In genomic region chr9:98231770-98232478, GRCh38 we compare ENCODE assay signal across 13 cellular contexts. TPM values are rescaled to one million over a fixed set of nuclear protein-coding genes. Genes with fewer than 3 reads are reported as not detected.
A peak's percentile ranks its signal among the peaks of the same experiment; 100 is the strongest.
DNase-seq lines count a peak whose midpoint lies in the region; ATAC-seq, FAIRE-seq and TF ChIP-seq lines count a peak whose summit lies in the region.
"Had no signal": no experiment of that assay in that cellular context is flagged by ENCODE, and none has a peak within 500 bp of the region (broad histone marks: within the 10 kb centered on the region; RNA-seq: fewer than 3 reads in every experiment).

No MANE protein-coding gene starts in this region.

- no peaks in the 10 kb centered on the region for H3K27me3 Mint-ChIP-seq in activated T-helper 1 cell treated with anti-CD3 and anti-CD28 coated beads, Interleukin-12 subunit alpha, Interleukin-12 subunit beta, Interleukin-2, Interleukin-4 antibody, amounts not matched to agents 30 ng/mL and 10 ng/mL and 1 ng/mL, durations not matched to agents 14 hours and 24 hours and 36 hours (ENCODE audit: insufficient read depth)

- intact Hi-C loops in activated T-helper 1 cell treated with anti-CD3 and anti-CD28 coated beads, Interleukin-12 subunit alpha, Interleukin-12 subunit beta, Interleukin-2, Interleukin-4 antibody, amounts not matched to agents 30 ng/mL and 10 ng/mL and 1 ng/mL, durations not matched to agents 14 hours and 24 hours and 36 hours (cut with micrococcal nuclease) = no loop called here

- FAIRE-seq in H54 (lab: Jason Lieb, UNC) = peak; percentile 87
- FAIRE-seq: H1 had no signal

- H3K36me3 Mint-ChIP-seq in activated T-helper 1 cell treated with anti-CD3 and anti-CD28 coated beads, Interleukin-12 subunit alpha, Interleukin-12 subunit beta, Interleukin-2, Interleukin-4 antibody, amounts not matched to agents 30 ng/mL and 10 ng/mL and 1 ng/mL, durations not matched to agents 14 hours and 24 hours and 36 hours (ENCODE audit: low read depth) = peaks cover 8% of the 10 kb centered on the region

- TF ChIP-seq POLR2A in H54 (IDR thresholded peaks at IDR 0.05; ENCODE audit: low read depth, low read length) = no peak

- ATAC-seq in HG03354 (IDR thresholded peaks at IDR 0.05; ENCODE audit: poor library complexity, severe bottlenecking, unreplicated experiment) = no peak

- H3K9me3 Mint-ChIP-seq in activated T-helper 1 cell treated with anti-CD3 and anti-CD28 coated beads, Interleukin-12 subunit alpha, Interleukin-12 subunit beta, Interleukin-2, Interleukin-4 antibody, amounts not matched to agents 30 ng/mL and 10 ng/mL and 1 ng/mL, durations not matched to agents 14 hours and 24 hours and 36 hours = no peaks in the 10 kb centered on the region

- no peak overlapping the region for H3K27ac Mint-ChIP-seq in activated T-helper 1 cell treated with anti-CD3 and anti-CD28 coated beads, Interleukin-12 subunit alpha, Interleukin-12 subunit beta, Interleukin-2, Interleukin-4 antibody, amounts not matched to agents 30 ng/mL and 10 ng/mL and 1 ng/mL, durations not matched to agents 14 hours and 24 hours and 36 hours

- TF ChIP-seq CTCF in VCaP (conservative IDR thresholded peaks at IDR 0.05) = no peak

- peak overlapping the region; percentile 74 for H3K27ac ChIP-seq in VCaP

- no peaks in the 10 kb centered on the region for H3K4me1 Mint-ChIP-seq in activated T-helper 1 cell treated with anti-CD3 and anti-CD28 coated beads, Interleukin-12 subunit alpha, Interleukin-12 subunit beta, Interleukin-2, Interleukin-4 antibody, amounts not matched to agents 30 ng/mL and 10 ng/mL and 1 ng/mL, durations not matched to agents 14 hours and 24 hours and 36 hours (ENCODE audit: low read depth)

- DNase-seq in H54 (ENCODE audit: insufficient read length, low spot score) (peak; percentile 80), globus pallidus (ENCODE audit: low spot score) (peak; percentile 30), superior temporal gyrus (ENCODE audit: extremely low spot score) (peak; percentile 30), islet precursor cell (no peak)
- no peak for DNase-seq in activated T-helper 1 cell treated with anti-CD3 and anti-CD28 coated beads, Interleukin-12 subunit alpha, Interleukin-12 subunit beta, Interleukin-2, Interleukin-4 antibody, amounts not matched to agents 30 ng/mL and 10 ng/mL and 1 ng/mL, durations not matched to agents 14 hours and 24 hours and 36 hours (ENCODE audit: low spot score)
- DNase-seq: mesendoderm, NCI-H1105 treated with DMSO at 0.1 percent for 48 hours, NCI-H748 treated with DMSO at 0.1 percent for 48 hours, spleen, T-helper 1 cell had no signal

- no peak overlapping the region for H3K4me3 Mint-ChIP-seq in activated T-helper 1 cell treated with anti-CD3 and anti-CD28 coated beads, Interleukin-12 subunit alpha, Interleukin-12 subunit beta, Interleukin-2, Interleukin-4 antibody, amounts not matched to agents 30 ng/mL and 10 ng/mL and 1 ng/mL, durations not matched to agents 14 hours and 24 hours and 36 hours

RNA-seq across cellular contexts. Expression of gene TBC1D2, which starts 23.5 kb away (rescaled TPM):
- 1.8 and 2.2 TPM in 2 replicates for total RNA-seq in activated T-helper 1 cell treated with anti-CD3 and anti-CD28 coated beads, Interleukin-12 subunit alpha, Interleukin-12 subunit beta, Interleukin-2, Interleukin-4 antibody, amounts not matched to agents 30 ng/mL and 10 ng/mL and 1 ng/mL, durations not matched to agents 14 hours and 24 hours and 36 hours

RNA-seq across cellular contexts. Expression of gene CORO2A, which starts 39.5 kb away (rescaled TPM):
- 1.3 TPM in 2 replicates for total RNA-seq in activated T-helper 1 cell treated with anti-CD3 and anti-CD28 coated beads, Interleukin-12 subunit alpha, Interleukin-12 subunit beta, Interleukin-2, Interleukin-4 antibody, amounts not matched to agents 30 ng/mL and 10 ng/mL and 1 ng/mL, durations not matched to agents 14 hours and 24 hours and 36 hours

Comparison
In these comparisons a context has a peak if more than half of its experiments do, and no peak if none do; other contexts are left out.
1. DNase-seq: peak in H54 (single experiment), globus pallidus (single experiment) and superior temporal gyrus (single experiment); none in activated T-helper 1 cell treated with anti-CD3 and anti-CD28 coated beads, Interleukin-12 subunit alpha, Interleukin-12 subunit beta, Interleukin-2, Interleukin-4 antibody, amounts not matched to agents 30 ng/mL and 10 ng/mL and 1 ng/mL, durations not matched to agents 14 hours and 24 hours and 36 hours (single experiment) and islet precursor cell (single experiment).